Comparison of ENCODE assay signal across 18 cellular contexts in genomic region chr9:110112792-110113191, GRCh38.
"Had no signal": no experiment of that assay in that cellular context is flagged by ENCODE, and none has a peak within 500 bp of the region (broad histone marks: within the 10 kb centered on the region; RNA-seq: fewer than 3 reads in every experiment).

No MANE protein-coding gene starts in this region.

- H3K27me3 Mint-ChIP-seq: activated CD4-positive, alpha-beta T cell treated with anti-CD3 and anti-CD28 coated beads, Interleukin-2, amount 10 ng/mL, durations not matched to agents 7 days and 5 days; activated T-helper 17 cell treated with anti-CD3 and anti-CD28 coated beads, Interleukin-2, amount 50 U/mL, for 72 hours; naive thymus-derived CD4-positive, alpha-beta T cell had no signal

- H3K79me2 ChIP-seq: hepatocyte had no signal

- H3K27me3 ChIP-seq: gastroesophageal sphincter, hepatocyte, transverse colon had no signal

- DNase-seq: activated CD4-positive, alpha-beta T cell treated with anti-CD3 and anti-CD28 coated beads, Interleukin-2, amount 10 ng/mL, durations not matched to agents 7 days and 5 days; activated CD4-positive, CD25-positive, alpha-beta regulatory T cell; activated naive CD4-positive, alpha-beta T cell treated with anti-CD3 and anti-CD28 coated beads for 36 hours; activated T-cell treated with anti-CD3 and anti-CD28 coated beads for 4 hours; central memory CD4-positive, alpha-beta T cell; effector memory CD4-positive, alpha-beta T cell; lower lobe of right lung; midbrain; naive thymus-derived CD4-positive, alpha-beta T cell; posterior cingulate gyrus; small intestine; transverse colon had no signal

- H3K27ac Mint-ChIP-seq: activated CD4-positive, alpha-beta T cell treated with anti-CD3 and anti-CD28 coated beads, Interleukin-2, amount 10 ng/mL, durations not matched to agents 7 days and 5 days; activated naive CD4-positive, alpha-beta T cell treated with anti-CD3 and anti-CD28 coated beads for 36 hours; activated T-helper 17 cell treated with anti-CD3 and anti-CD28 coated beads, Interleukin-2, amount 50 U/mL, for 72 hours; naive thymus-derived CD4-positive, alpha-beta T cell; T-helper 1 cell treated with Interleukin-12 subunit alpha and Interleukin-12 subunit beta and Interleukin-4 antibody, amounts not matched to agents 30 μg/mL and 1 μg/mL, for 36 hours had no signal

- H3K4me3 Mint-ChIP-seq: activated CD4-positive, alpha-beta T cell treated with anti-CD3 and anti-CD28 coated beads, Interleukin-2, amount 10 ng/mL, durations not matched to agents 7 days and 5 days; activated naive CD4-positive, alpha-beta T cell treated with anti-CD3 and anti-CD28 coated beads for 36 hours; activated T-helper 17 cell treated with anti-CD3 and anti-CD28 coated beads, Interleukin-2, amount 50 U/mL, for 72 hours; naive thymus-derived CD4-positive, alpha-beta T cell; T-helper 1 cell treated with Interleukin-12 subunit alpha and Interleukin-12 subunit beta and Interleukin-4 antibody, amounts not matched to agents 30 μg/mL and 1 μg/mL, for 36 hours had no signal

- H3K9me3 ChIP-seq: gastroesophageal sphincter, lower lobe of right lung, transverse colon had no signal

- H3K4me2 ChIP-seq: hepatocyte had no signal

- H3K4me1 Mint-ChIP-seq: activated T-helper 17 cell treated with anti-CD3 and anti-CD28 coated beads, Interleukin-2, amount 50 U/mL, for 72 hours had no signal

- H3K9me3 Mint-ChIP-seq: activated CD4-positive, alpha-beta T cell treated with anti-CD3 and anti-CD28 coated beads, Interleukin-2, amount 10 ng/mL, durations not matched to agents 7 days and 5 days; activated naive CD4-positive, alpha-beta T cell treated with anti-CD3 and anti-CD28 coated beads for 36 hours; activated T-helper 17 cell treated with anti-CD3 and anti-CD28 coated beads, Interleukin-2, amount 50 U/mL, for 72 hours; T-helper 1 cell treated with Interleukin-12 subunit alpha and Interleukin-12 subunit beta and Interleukin-4 antibody, amounts not matched to agents 30 μg/mL and 1 μg/mL, for 36 hours had no signal

- H3K36me3 ChIP-seq: gastroesophageal sphincter, lower lobe of right lung, transverse colon had no signal

- FAIRE-seq: small intestine had no signal

- H3K4me3 ChIP-seq: coronary artery, gastroesophageal sphincter, hepatocyte, lower lobe of right lung, transverse colon had no signal

- ATAC-seq: activated T-helper 17 cell treated with anti-CD3 and anti-CD28 coated beads, Interleukin-2, amount 50 U/mL, for 72 hours; gastroesophageal sphincter; naive thymus-derived CD4-positive, alpha-beta T cell had no signal

- H3K27ac ChIP-seq: coronary artery, epithelial cell of prostate, gastroesophageal sphincter, hepatocyte, lower lobe of right lung, transverse colon had no signal

- H2AFZ ChIP-seq: hepatocyte had no signal
